ENCODE assay signal across 9 cellular contexts in the genomic region with DNA sequence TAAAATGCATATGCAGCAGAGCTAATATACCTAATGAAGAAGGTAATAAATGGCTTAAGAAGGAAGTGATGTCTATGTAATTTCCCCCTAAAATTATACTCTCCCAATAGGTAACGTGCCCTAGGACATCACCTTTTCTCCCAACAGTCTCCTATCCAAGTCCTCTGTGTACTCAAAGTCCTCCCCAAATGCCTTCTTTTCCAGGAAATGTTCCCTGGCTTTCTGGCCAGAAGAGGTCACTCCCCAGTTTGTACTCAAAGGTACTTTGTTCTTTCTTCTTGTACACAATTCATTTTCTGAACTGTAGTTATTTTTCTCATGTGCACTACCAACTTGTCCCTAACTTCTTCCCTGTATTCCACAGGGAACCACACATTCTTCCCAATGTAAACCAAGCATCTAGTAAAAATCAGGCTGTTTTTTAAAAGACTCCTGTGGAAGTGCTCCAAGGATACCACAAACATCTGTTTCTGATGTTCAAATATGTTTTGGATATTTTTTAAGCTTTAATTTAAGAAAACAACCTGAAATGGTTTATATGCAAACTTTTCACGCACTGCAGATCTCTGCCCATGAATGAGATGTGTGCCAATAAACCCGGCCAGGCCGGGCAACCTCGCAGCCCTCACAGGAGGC.
A peak's percentile ranks its signal among the peaks of the same experiment; 100 is the strongest.
DNase-seq lines count a peak whose midpoint lies in the region; ATAC-seq and TF ChIP-seq lines count a peak whose summit lies in the region.
"Had no signal": no experiment of that assay in that cellular context is flagged by ENCODE, and none has a peak within 500 bp of the region (broad histone marks: within the 10 kb centered on the region; RNA-seq: fewer than 3 reads in every experiment).

No MANE protein-coding gene starts in this region.

- peaks cover 86% of the 10 kb centered on the region for H3K4me1 Mint-ChIP-seq in CD8-positive, alpha-beta T cell (ENCODE audit: low read depth)

- H3K36me3 ChIP-seq in CD8-positive, alpha-beta T cell (ENCODE audit: insufficient read depth, low read length): no peaks in the 10 kb centered on the region
- H3K36me3 ChIP-seq in fibroblast of lung (ENCODE audit: control insufficient read depth, insufficient read depth, low read length) (no peaks in the 10 kb centered on the region), psoas muscle (ENCODE audit: insufficient read depth in 1 of 2, low read depth in 1 of 2) (peaks cover 2 to 14% of the 10 kb centered on the region in 2 donors)
- H3K36me3 ChIP-seq: SJCRH30 had no signal

- H3K79me2 ChIP-seq in fibroblast of lung (ENCODE audit: control insufficient read depth, insufficient read depth, low read length): peaks cover 55% of the 10 kb centered on the region

- 16 to 30% (median 19%) methylated on average over 5 of the region's 5 CpGs for WGBS in psoas muscle, 3 donors

- POLR2A ChIA-PET in CD8-positive, alpha-beta T cell (lab: Charles Lee): no interaction called here

- no peak overlapping the region for H2AFZ ChIP-seq in fibroblast of lung (ENCODE audit: low read length)

- peaks cover 75% of the 10 kb centered on the region for H3K4me1 ChIP-seq in CD8-positive, alpha-beta T cell (ENCODE audit: insufficient read depth, low read length)
- H3K4me1 ChIP-seq in fibroblast of lung (ENCODE audit: control insufficient read depth, extremely low read depth, insufficient read depth, low read length) (peaks cover 29% of the 10 kb centered on the region), psoas muscle (peaks cover 79% of the 10 kb centered on the region)

- no peaks in the 10 kb centered on the region for H3K27me3 ChIP-seq in CD8-positive, alpha-beta T cell (ENCODE audit: insufficient read depth, low read length)
- H3K27me3 ChIP-seq in fibroblast of lung (ENCODE audit: control insufficient read depth, insufficient read depth, low read length) (no peaks in the 10 kb centered on the region), psoas muscle (ENCODE audit: insufficient read depth in 3 of 3, low read length in 2 of 3) (no peaks in the 10 kb centered on the region)
- H3K27me3 ChIP-seq: SJCRH30 had no signal

- ATAC-seq in CD8-positive, alpha-beta T cell: no peak
- ATAC-seq in SK-N-SH treated with all-trans-retinoic acid at 6 μM for 48 hours: peak; percentile 13; the same call in 2 of the 3 replicates
- no peak for ATAC-seq in psoas muscle
- no peak for ATAC-seq in HG02798 (IDR thresholded peaks at IDR 0.05; ENCODE audit: poor library complexity, unreplicated experiment)
- ATAC-seq in HG03432 (IDR thresholded peaks at IDR 0.05; ENCODE audit: unreplicated experiment): no peak
- no peak for ATAC-seq in GM19455 (IDR thresholded peaks at IDR 0.05; ENCODE audit: unreplicated experiment)

- no peaks in the 10 kb centered on the region for H4K20me1 ChIP-seq in fibroblast of lung (ENCODE audit: control insufficient read depth, extremely low read depth, insufficient read depth, low read length)

- CTCF ChIA-PET in CD8-positive, alpha-beta T cell (lab: Charles Lee): interaction anchor here (0.6 to 2.3 kb wide), 4 partner anchors 14 to 1754 kb away, joined by 3 to 15 read pairs (median 6); no protein-coding TSS in a partner anchor

- peak overlapping the region; percentile 74 for H3K4me2 ChIP-seq in fibroblast of lung (ENCODE audit: extremely low read depth, insufficient read depth, low read length)

- H3K9ac ChIP-seq in fibroblast of lung (ENCODE audit: insufficient read depth, low read length): no peak overlapping the region

- H3K4me3 Mint-ChIP-seq in CD8-positive, alpha-beta T cell: no peak overlapping the region

- H3K27ac Mint-ChIP-seq in CD8-positive, alpha-beta T cell: peak overlapping the region; percentile 69

- no peak for TF ChIP-seq CTCF in CD8-positive, alpha-beta T cell (IDR thresholded peaks at IDR 0.05)
- peak in 1 of 2 donors; percentile 17 for TF ChIP-seq CTCF in fibroblast of lung (conservative IDR thresholded peaks at IDR 0.05 in 1 of 2, IDR thresholded peaks at IDR 0.05 in 1 of 2; ENCODE audit: low read depth in 1 of 2, low read length in 2 of 2)
- no peak for TF ChIP-seq CTCF in psoas muscle (IDR thresholded peaks at IDR 0.05)

- H3K9me3 Mint-ChIP-seq in CD8-positive, alpha-beta T cell: no peaks in the 10 kb centered on the region

- H3K9me3 ChIP-seq in CD8-positive, alpha-beta T cell (ENCODE audit: low read length): no peaks in the 10 kb centered on the region
- no peaks in the 10 kb centered on the region for H3K9me3 ChIP-seq in fibroblast of lung (ENCODE audit: control insufficient read depth, insufficient read depth, low read depth, low read length)
- H3K9me3 ChIP-seq in psoas muscle: no peaks in the 10 kb centered on the region
- H3K9me3 ChIP-seq: SJCRH30 had no signal

- DNase-seq in CD8-positive, alpha-beta T cell: no peak
- DNase-seq in fibroblast of lung (ENCODE audit: low read depth in 2 of 2) (no peak), psoas muscle (no peak), NCI-H510A treated with DMSO at 0.1 percent for 48 hours (lab: John Stamatoyannopoulos, UW) (no peak)

- peaks cover 57% of the 10 kb centered on the region for H3K36me3 Mint-ChIP-seq in CD8-positive, alpha-beta T cell

- H3K4me3 ChIP-seq in CD8-positive, alpha-beta T cell (ENCODE audit: low read depth, low read length): no peak overlapping the region
- H3K4me3 ChIP-seq in fibroblast of lung (replicated peaks in 1 of 4; ENCODE audit: control extremely low read depth in 1 of 4, insufficient read depth in 1 of 4, low read depth in 3 of 4, low read length in 4 of 4) (peak overlapping the region in 1 of 4 experiments; percentile 4), psoas muscle (peak overlapping the region; percentile 16)
- H3K4me3 ChIP-seq: SJCRH30 had no signal

- H3K27ac ChIP-seq in CD8-positive, alpha-beta T cell (ENCODE audit: low read depth, low read length): no peak overlapping the region
- H3K27ac ChIP-seq in fibroblast of lung (ENCODE audit: insufficient read depth, low read length) (peak overlapping the region; percentile 68), psoas muscle (peak overlapping the region; percentile 53)
- H3K27ac ChIP-seq: SJCRH30 had no signal

- intact Hi-C loops in CD8-positive, alpha-beta T cell (cut with DNase I, micrococcal nuclease): no loop called here
- intact Hi-C loops in psoas muscle (cut with DNase I): loop anchor here in 1 of 2 donors (5.0 kb wide), 1 partner anchor 41 kb away; no protein-coding TSS in a partner anchor

- H3K27me3 Mint-ChIP-seq in CD8-positive, alpha-beta T cell (ENCODE audit: low read depth): no peaks in the 10 kb centered on the region

TF ChIP-seq in SK-N-SH treated with all-trans-retinoic acid at 6 μM for 48 hours, 23 proteins besides CTCF, POLR2A, EP300 and RAD21 (continues in another document):
- TF ChIP-seq, protein P1, sequence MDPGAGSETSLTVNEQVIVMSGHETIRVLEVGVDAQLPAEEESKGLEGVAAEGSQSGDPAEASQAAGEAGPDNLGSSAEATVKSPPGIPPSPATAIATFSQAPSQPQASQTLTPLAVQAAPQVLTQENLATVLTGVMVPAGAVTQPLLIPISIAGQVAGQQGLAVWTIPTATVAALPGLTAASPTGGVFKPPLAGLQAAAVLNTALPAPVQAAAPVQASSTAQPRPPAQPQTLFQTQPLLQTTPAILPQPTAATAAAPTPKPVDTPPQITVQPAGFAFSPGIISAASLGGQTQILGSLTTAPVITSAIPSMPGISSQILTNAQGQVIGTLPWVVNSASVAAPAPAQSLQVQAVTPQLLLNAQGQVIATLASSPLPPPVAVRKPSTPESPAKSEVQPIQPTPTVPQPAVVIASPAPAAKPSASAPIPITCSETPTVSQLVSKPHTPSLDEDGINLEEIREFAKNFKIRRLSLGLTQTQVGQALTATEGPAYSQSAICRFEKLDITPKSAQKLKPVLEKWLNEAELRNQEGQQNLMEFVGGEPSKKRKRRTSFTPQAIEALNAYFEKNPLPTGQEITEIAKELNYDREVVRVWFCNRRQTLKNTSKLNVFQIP (CRISPR knock-in tag; IDR thresholded peaks at IDR 0.05; ENCODE audit: borderline replicate concordance, low read depth): no peak
- TF ChIP-seq ZFP30 (CRISPR knock-in tag; IDR thresholded peaks at IDR 0.05): no peak
- no peak for TF ChIP-seq ISL1 (CRISPR knock-in tag; IDR thresholded peaks at IDR 0.05)
- TF ChIP-seq TCF4 (CRISPR knock-in tag; IDR thresholded peaks at IDR 0.05; ENCODE audit: borderline replicate concordance): no peak
- TF ChIP-seq, protein P2, sequence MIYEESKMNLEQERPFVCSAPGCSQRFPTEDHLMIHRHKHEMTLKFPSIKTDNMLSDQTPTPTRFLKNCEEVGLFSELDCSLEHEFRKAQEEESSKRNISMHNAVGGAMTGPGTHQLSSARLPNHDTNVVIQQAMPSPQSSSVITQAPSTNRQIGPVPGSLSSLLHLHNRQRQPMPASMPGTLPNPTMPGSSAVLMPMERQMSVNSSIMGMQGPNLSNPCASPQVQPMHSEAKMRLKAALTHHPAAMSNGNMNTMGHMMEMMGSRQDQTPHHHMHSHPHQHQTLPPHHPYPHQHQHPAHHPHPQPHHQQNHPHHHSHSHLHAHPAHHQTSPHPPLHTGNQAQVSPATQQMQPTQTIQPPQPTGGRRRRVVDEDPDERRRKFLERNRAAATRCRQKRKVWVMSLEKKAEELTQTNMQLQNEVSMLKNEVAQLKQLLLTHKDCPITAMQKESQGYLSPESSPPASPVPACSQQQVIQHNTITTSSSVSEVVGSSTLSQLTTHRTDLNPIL (CRISPR knock-in tag; IDR thresholded peaks at IDR 0.05; ENCODE audit: low read depth): no peak
- TF ChIP-seq TOX (CRISPR knock-in tag; IDR thresholded peaks at IDR 0.05; ENCODE audit: borderline replicate concordance): no peak
- TF ChIP-seq GLIS3 (CRISPR knock-in tag; IDR thresholded peaks at IDR 0.05): no peak
- TF ChIP-seq ZC3H10 (CRISPR knock-in tag; IDR thresholded peaks at IDR 0.05): no peak
- TF ChIP-seq OSR1 (CRISPR knock-in tag; IDR thresholded peaks at IDR 0.05): no peak
- no peak for TF ChIP-seq ESRRG (CRISPR knock-in tag; IDR thresholded peaks at IDR 0.05)
- TF ChIP-seq SNAI2 (CRISPR knock-in tag; IDR thresholded peaks at IDR 0.05): no peak
- TF ChIP-seq ARNTL (CRISPR knock-in tag; IDR thresholded peaks at IDR 0.05; ENCODE audit: borderline replicate concordance, low read depth): no peak
- TF ChIP-seq, protein P3, sequence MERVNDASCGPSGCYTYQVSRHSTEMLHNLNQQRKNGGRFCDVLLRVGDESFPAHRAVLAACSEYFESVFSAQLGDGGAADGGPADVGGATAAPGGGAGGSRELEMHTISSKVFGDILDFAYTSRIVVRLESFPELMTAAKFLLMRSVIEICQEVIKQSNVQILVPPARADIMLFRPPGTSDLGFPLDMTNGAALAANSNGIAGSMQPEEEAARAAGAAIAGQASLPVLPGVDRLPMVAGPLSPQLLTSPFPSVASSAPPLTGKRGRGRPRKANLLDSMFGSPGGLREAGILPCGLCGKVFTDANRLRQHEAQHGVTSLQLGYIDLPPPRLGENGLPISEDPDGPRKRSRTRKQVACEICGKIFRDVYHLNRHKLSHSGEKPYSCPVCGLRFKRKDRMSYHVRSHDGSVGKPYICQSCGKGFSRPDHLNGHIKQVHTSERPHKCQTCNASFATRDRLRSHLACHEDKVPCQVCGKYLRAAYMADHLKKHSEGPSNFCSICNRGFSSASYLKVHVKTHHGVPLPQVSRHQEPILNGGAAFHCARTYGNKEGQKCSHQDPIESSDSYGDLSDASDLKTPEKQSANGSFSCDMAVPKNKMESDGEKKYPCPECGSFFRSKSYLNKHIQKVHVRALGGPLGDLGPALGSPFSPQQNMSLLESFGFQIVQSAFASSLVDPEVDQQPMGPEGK (CRISPR knock-in tag; IDR thresholded peaks at IDR 0.05; ENCODE audit: borderline replicate concordance): no peak
